15 cellular contexts compared by ENCODE assay signal in the genomic region with DNA sequence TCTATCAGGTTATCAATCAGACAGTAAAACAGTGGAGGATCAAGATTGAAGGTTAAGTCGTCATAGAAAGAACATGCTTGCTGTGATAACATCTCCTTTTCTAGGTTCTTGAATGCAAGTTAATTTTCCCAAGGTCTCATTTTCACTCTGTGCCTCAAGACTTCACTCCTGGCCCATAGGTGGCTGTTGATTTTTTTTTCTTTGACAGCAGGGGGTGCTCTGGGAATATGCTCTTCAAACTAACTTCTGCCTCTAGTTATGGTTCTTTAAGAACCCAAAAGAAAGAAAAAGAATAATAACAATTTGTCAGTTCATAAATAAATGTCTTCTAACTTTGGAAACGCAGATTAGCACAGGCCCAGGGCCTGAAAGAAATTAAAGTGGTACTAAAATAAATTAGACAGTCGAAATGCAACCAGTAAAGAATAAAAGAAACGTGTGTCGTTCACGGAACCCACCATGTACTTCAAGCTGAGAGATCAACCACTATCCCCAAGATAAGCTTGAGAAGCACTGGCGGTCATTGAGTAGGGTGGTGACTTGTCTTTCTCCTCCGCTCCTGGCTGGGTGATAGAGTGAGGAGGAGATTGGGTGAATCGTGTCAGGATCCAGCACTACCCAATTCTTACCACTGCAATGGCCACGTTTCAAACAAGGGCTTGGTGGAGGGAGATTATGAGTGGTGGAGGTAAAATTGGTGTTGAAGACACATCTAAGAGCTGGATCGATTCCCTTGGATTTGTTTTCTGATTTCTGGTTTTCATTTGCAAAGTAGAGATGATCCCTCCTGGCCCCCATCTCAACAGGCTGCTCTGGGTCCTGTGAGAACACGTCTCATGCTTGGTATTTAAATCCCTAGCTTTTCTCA.
DNase-seq lines count a peak whose midpoint lies in the region; ATAC-seq and TF ChIP-seq lines count a peak whose summit lies in the region.
"Had no signal": no experiment of that assay in that cellular context is flagged by ENCODE, and none has a peak within 500 bp of the region (broad histone marks: within the 10 kb centered on the region; RNA-seq: fewer than 3 reads in every experiment).

No MANE protein-coding gene starts in this region.

- H3K36me3 ChIP-seq in KOPT-K1 (ENCODE audit: insufficient read depth, low read length): no peaks in the 10 kb centered on the region
- H3K36me3 ChIP-seq in lower lobe of right lung: no peaks in the 10 kb centered on the region
- H3K36me3 ChIP-seq: neutrophil had no signal

- ATAC-seq in lower lobe of right lung: no peak
- no peak for ATAC-seq in GM18909 (IDR thresholded peaks at IDR 0.05; ENCODE audit: poor library complexity, unreplicated experiment)
- ATAC-seq: stimulated activated naive CD8-positive, alpha-beta T cell treated with anti-CD3 and anti-CD28 coated beads, Interleukin-15, amount 100 ng/mL, for 72 hours had no signal

- H3K4me1 ChIP-seq in lower lobe of right lung: no peaks in the 10 kb centered on the region

- H3K27ac ChIP-seq in KOPT-K1 (ENCODE audit: low read depth, low read length, poor library complexity, severe bottlenecking) (peak overlapping the region; percentile 62), lower lobe of right lung (no peak overlapping the region)
- H3K27ac ChIP-seq: GM23248, neutrophil had no signal

- H3K9me3 ChIP-seq in KOPT-K1 (ENCODE audit: insufficient read depth, low read length, poor library complexity, severe bottlenecking): no peaks in the 10 kb centered on the region
- H3K9me3 ChIP-seq in lower lobe of right lung: no peaks in the 10 kb centered on the region
- H3K9me3 ChIP-seq: neutrophil had no signal

- peak; percentile 16 for DNase-seq in DMS 273 (lab: John Stamatoyannopoulos, UW; ENCODE audit: unreplicated experiment)
- no peak for DNase-seq in DMS 273 treated with DMSO at 0.1 percent for 48 hours (lab: John Stamatoyannopoulos, UW)
- DNase-seq in SW480 (ENCODE audit: low spot score): peak; percentile 31
- no peak for DNase-seq in lower lobe of right lung
- no peak for DNase-seq in cerebellar cortex (ENCODE audit: low spot score)
- DNase-seq in NCI-H187 (lab: John Stamatoyannopoulos, UW): no peak
- DNase-seq: activated naive CD8-positive, alpha-beta T cell treated with anti-CD3 and anti-CD28 coated beads for 36 hours; GM23248; KG1; NCI-H187 treated with DMSO at 0.1 percent for 48 hours; NCI-H69; stimulated activated naive CD8-positive, alpha-beta T cell treated with anti-CD3 and anti-CD28 coated beads, Interleukin-15, amount 100 ng/mL, for 72 hours had no signal

- H3K4me3 ChIP-seq in lower lobe of right lung: no peak overlapping the region
- H3K4me3 ChIP-seq: GM23248 had no signal

- H3K27me3 ChIP-seq in lower lobe of right lung (ENCODE audit: low read depth): peaks cover 4% of the 10 kb centered on the region
- H3K27me3 ChIP-seq: neutrophil had no signal

- intact Hi-C loops in lower lobe of right lung (cut with DNase I): no loop called here

- peak; percentile 6 for TF ChIP-seq CTCF in lower lobe of right lung (IDR thresholded peaks at IDR 0.05)

Comparison
In these comparisons a context has a peak if more than half of its experiments do, and no peak if none do; other contexts are left out.
1. DNase-seq: peak in DMS 273 (single experiment) and SW480 (single experiment); none in DMS 273 treated with DMSO at 0.1 percent for 48 hours (single experiment), lower lobe of right lung (single experiment), cerebellar cortex (single experiment) and NCI-H187 (0 of 2).